ENCODE assay signal across 12 cellular contexts in the genomic region with DNA sequence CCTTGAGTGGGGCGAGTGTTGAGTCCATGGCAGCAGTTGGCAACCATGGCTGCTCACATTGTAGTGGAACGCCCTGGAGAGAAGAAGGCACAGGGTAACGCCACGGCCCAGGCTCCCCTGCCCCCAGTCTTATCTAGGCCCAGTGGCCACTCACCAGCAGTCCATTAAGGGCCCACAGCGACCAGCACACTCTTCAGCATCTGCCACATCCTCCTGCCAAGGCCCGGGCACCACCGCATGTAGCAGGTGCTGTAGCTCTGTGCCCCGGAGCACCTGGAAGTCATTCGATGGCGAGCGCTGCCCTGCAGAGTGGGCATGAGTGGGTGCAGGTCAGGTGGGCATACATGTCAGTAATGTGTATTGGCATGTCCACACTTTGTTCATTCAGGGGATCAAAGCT. TPM values are rescaled to one million over a fixed set of nuclear protein-coding genes. Genes with fewer than 3 reads are reported as not detected.
DNase-seq lines count a peak whose midpoint lies in the region; ATAC-seq, FAIRE-seq and TF ChIP-seq lines count a peak whose summit lies in the region.
"Not testable (repeated sequence)": the region's sequence is repeated elsewhere in the genome, so short reads cannot be mapped to it uniquely, and the experiment has no call there.
"Had no signal": no experiment of that assay in that cellular context is flagged by ENCODE, and none has a peak within 500 bp of the region (broad histone marks: within the 10 kb centered on the region; RNA-seq: fewer than 3 reads in every experiment).

No MANE protein-coding gene starts in this region.

- H3K4me1 ChIP-seq in body of pancreas (peaks cover 37% of the 10 kb centered on the region), HepG2 (ENCODE audit: insufficient read depth, low read length) (peaks cover 22% of the 10 kb centered on the region), pancreas (peaks cover 12 to 15% (median 15%) of the 10 kb centered on the region in 3 donors)
- not testable (repeated sequence) for H3K4me1 ChIP-seq in right atrium auricular region; mucosa of descending colon (ENCODE audit: low read depth)

- H3K4me3 ChIP-seq in body of pancreas; right atrium auricular region; HepG2 (replicated peaks in 1 of 3; ENCODE audit: insufficient read depth in 1 of 3, low read depth in 2 of 3, low read length in 3 of 3); mucosa of descending colon: not testable (repeated sequence)
- peak overlapping the region in 1 of 4 donors; percentile 26 for H3K4me3 ChIP-seq in pancreas

- not testable (repeated sequence) for H3K27me3 ChIP-seq in body of pancreas; right atrium auricular region; HepG2 (ENCODE audit: control insufficient read depth in 1 of 2, insufficient read depth in 2 of 2, low read length in 2 of 2); pancreas

- TF ChIP-seq POLR2A in body of pancreas (IDR thresholded peaks at IDR 0.05); HepG2 (IDR thresholded peaks at IDR 0.05; ENCODE audit: insufficient read depth in 1 of 2, low read depth in 2 of 2, low read length in 2 of 2): not testable (repeated sequence)

- H3K36me3 ChIP-seq in body of pancreas (replicated peaks in 1 of 2; ENCODE audit: insufficient read depth in 1 of 2, low read depth in 2 of 2); right atrium auricular region; HepG2 (replicated peaks in 1 of 2; ENCODE audit: control insufficient read depth in 1 of 2, insufficient read depth in 2 of 2, low read length in 2 of 2); mucosa of descending colon (ENCODE audit: low read depth); pancreas: not testable (repeated sequence)

- POLR2A ChIA-PET in activated CD4-positive, alpha-beta memory T cell treated with anti-CD3 and anti-CD28 coated beads for 36 hours (lab: Charles Lee); HepG2 (lab: Yijun Ruan, JAX): not testable (repeated sequence)

- not testable (repeated sequence) for H3K79me2 ChIP-seq in HepG2 (ENCODE audit: insufficient read depth, low read length)

- H4K20me1 ChIP-seq in HepG2 (ENCODE audit: insufficient read depth, low read length) = not testable (repeated sequence)

- in situ Hi-C loops in HepG2 (cut with HindIII; ENCODE audit: extremely low pct_ligation_motif_present, low pct_unique_long_range_greater_than_20kb) = not testable (repeated sequence)

- H3K27ac Mint-ChIP-seq in activated CD4-positive, alpha-beta memory T cell treated with anti-CD3 and anti-CD28 coated beads for 36 hours; type B pancreatic cell: not testable (repeated sequence)

- H3K4me3 Mint-ChIP-seq in activated CD4-positive, alpha-beta memory T cell treated with anti-CD3 and anti-CD28 coated beads for 36 hours; type B pancreatic cell: not testable (repeated sequence)

- peak overlapping the region in 3 of 4 donors; percentile 52 to 72 (median 55) for H3K27ac ChIP-seq in body of pancreas
- H3K27ac ChIP-seq in right atrium auricular region; HepG2 (ENCODE audit: extremely low read length, insufficient read depth, low read length); pancreas: not testable (repeated sequence)

- not testable (repeated sequence) for TF ChIP-seq EP300 in HepG2 (IDR thresholded peaks at IDR 0.05; ENCODE audit: low read depth in 2 of 2, low read length in 2 of 2); HepG2 (CRISPR knock-in tag; IDR thresholded peaks at IDR 0.05; ENCODE audit: borderline replicate concordance)

- not testable (repeated sequence) for TF ChIP-seq RAD21 in HepG2 (CRISPR knock-in tag; IDR thresholded peaks at IDR 0.05)

- H3K9ac ChIP-seq in HepG2 (ENCODE audit: insufficient read depth, low read depth, low read length) = not testable (repeated sequence)

- H3K9me3 ChIP-seq in body of pancreas; right atrium auricular region; HepG2 (ENCODE audit: low read length); mucosa of descending colon; pancreas: not testable (repeated sequence)

- peak overlapping the region; percentile 42; the same call in 1 of the 2 replicates for H3K4me2 ChIP-seq in HepG2 (ENCODE audit: low read depth, low read length)

- FAIRE-seq in HepG2 (lab: Jason Lieb, UNC); pancreas (lab: Jason Lieb, UNC): not testable (repeated sequence)

- not testable (repeated sequence) for H3K27me3 Mint-ChIP-seq in activated CD4-positive, alpha-beta memory T cell treated with anti-CD3 and anti-CD28 coated beads for 36 hours; type B pancreatic cell

- TSS peak; percentile 65 for BruUV-seq in HepG2 (replicated peaks; lab: Mats Ljungman, UMichigan)

- not testable (repeated sequence) for H2AFZ ChIP-seq in HepG2 (ENCODE audit: low read length)

- intact Hi-C loops in activated CD4-positive, alpha-beta memory T cell treated with anti-CD3 and anti-CD28 coated beads for 36 hours (cut with micrococcal nuclease); body of pancreas (cut with DNase I); HepG2 (cut with micrococcal nuclease; ENCODE audit: unreplicated experiment); mucosa of descending colon (cut with DNase I, micrococcal nuclease); pancreas (cut with DNase I): not testable (repeated sequence)

- not testable (repeated sequence) for TF ChIP-seq CTCF in body of pancreas (IDR thresholded peaks at IDR 0.05); right atrium auricular region (IDR thresholded peaks at IDR 0.05); HepG2 (CRISPR knock-in tag; IDR thresholded peaks at IDR 0.05); mucosa of descending colon (IDR thresholded peaks at IDR 0.05); pancreas (IDR thresholded peaks at IDR 0.05); type B pancreatic cell (conservative IDR thresholded peaks at IDR 0.05)

- H3K4me1 Mint-ChIP-seq in activated CD4-positive, alpha-beta memory T cell treated with anti-CD3 and anti-CD28 coated beads for 36 hours (ENCODE audit: low read depth); type B pancreatic cell (ENCODE audit: unreplicated experiment): not testable (repeated sequence)

- peak; percentile 5 for DNase-seq in activated CD4-positive, alpha-beta memory T cell treated with anti-CD3 and anti-CD28 coated beads for 36 hours
- not testable (repeated sequence) for DNase-seq in body of pancreas; HepG2 (ENCODE audit: low spot score)
- DNase-seq in right atrium auricular region (ENCODE audit: low spot score) (peak; percentile 54), mucosa of descending colon (peak in 2 of 3 donors; percentile 14 to 50), pancreas (peak; percentile 19 to 72 (median 42)), type B pancreatic cell (ENCODE audit: extremely low spot score, unreplicated experiment) (peak; percentile 71)

- H3K9me3 Mint-ChIP-seq in activated CD4-positive, alpha-beta memory T cell treated with anti-CD3 and anti-CD28 coated beads for 36 hours; type B pancreatic cell: not testable (repeated sequence)

- not testable (repeated sequence) for H3K36me3 Mint-ChIP-seq in activated CD4-positive, alpha-beta memory T cell treated with anti-CD3 and anti-CD28 coated beads for 36 hours; type B pancreatic cell

- 71 to 100% methylated on average over 1 to 11 of the region's 11 CpGs for WGBS in body of pancreas, 2 donors
- 95% methylated on average over 3 of the region's 11 CpGs for WGBS in HepG2 (ENCODE audit: low lambda C conversion rate)
- 73 to 79% methylated on average over 11 of the region's 11 CpGs for WGBS in pancreas, 2 donors

- ATAC-seq in body of pancreas, HepG2, mucosa of descending colon, pancreas: not testable (repeated sequence)

- CTCF ChIA-PET in activated CD4-positive, alpha-beta memory T cell treated with anti-CD3 and anti-CD28 coated beads for 36 hours (lab: Charles Lee); HepG2 (lab: Yijun Ruan, JAX; ENCODE audit: low intra/inter-chr PET ratio, low total read pairs): not testable (repeated sequence)

RNA-seq across cellular contexts. Expression of gene RNU1-4, which starts 20.5 kb away (rescaled TPM):
- 1,000 to 10,000 TPM; 1,390 to 1,409 TPM for total RNA-seq in activated CD4-positive, alpha-beta memory T cell treated with anti-CD3 and anti-CD28 coated beads for 36 hours
- total RNA-seq in body of pancreas (over 10,000 TPM in 1 of 2 donors, under 1 TPM in 1; under 0.01 to 15,479 TPM), right atrium auricular region (not detected), HepG2 (2016; rRNA removed; fragmentation: Illumina TruSeq; extraction: Trizol) (859 and 11,018 TPM in 2 replicates), mucosa of descending colon (1,000 to 10,000 TPM; 2,195 to 6,222 (median 2,378) TPM), pancreas (1,000 to 10,000 TPM in 4 of 6 donors, 100 to 1,000 TPM in 2; 687 to 5,169 (median 2,340) TPM), type B pancreatic cell (ENCODE audit: low replicate concordance) (2,993 and 3,564 TPM in 2 replicates)
- 16,281 and 17,236 TPM in 2 replicates for total RNA-seq in HepG2 (2016; cell fraction: cytosol; rRNA removed; fragmentation: Illumina TruSeq; extraction: Trizol; ENCODE audit: low read depth)
- 1,309 and 10,613 TPM in 2 replicates for total RNA-seq in HepG2 (2016; cell fraction: insoluble cytoplasmic fraction; rRNA removed; fragmentation: Illumina TruSeq; extraction: Trizol)
- 2,848 and 3,475 TPM in 2 replicates for total RNA-seq in HepG2 (2016; cell fraction: membrane; rRNA removed; fragmentation: Illumina TruSeq; extraction: Trizol)
- total RNA-seq in HepG2 (2016; cell fraction: nucleus; rRNA removed; fragmentation: Illumina TruSeq; extraction: Trizol) = 52,466 and 64,417 TPM in 2 replicates
- polyA plus RNA-seq in HepG2 (2011; rRNA removed) (under 0.01 TPM in 2 replicates), pancreas (not detected)
- under 0.01 TPM in 2 replicates for polyA plus RNA-seq in HepG2 (2011; cell fraction: cytosol; rRNA removed)
- under 0.01 TPM in 2 replicates for polyA plus RNA-seq in HepG2 (2011; cell fraction: nucleus; rRNA removed)
- polyA plus RNA-seq in HepG2 (2012) = 78.2 TPM in 1 of 2 replicates, not detected in the other
- 27.3 and 44.4 TPM in 2 replicates for polyA plus RNA-seq in HepG2 (2016; cell fraction: cytosol; fragmentation: Illumina TruSeq; extraction: Trizol; ENCODE audit: low read depth)
- not detected in 2 replicates for polyA plus RNA-seq in HepG2 (2016; cell fraction: insoluble cytoplasmic fraction; fragmentation: Illumina TruSeq; extraction: Trizol; ENCODE audit: low read depth)
- polyA plus RNA-seq in HepG2 (2016; cell fraction: membrane; fragmentation: Illumina TruSeq; extraction: Trizol; ENCODE audit: low read depth) = not detected in 2 replicates
- polyA plus RNA-seq in HepG2 (2016; cell fraction: nucleus; fragmentation: Illumina TruSeq; extraction: Trizol; ENCODE audit: insufficient read depth, low read depth) = 32.8 TPM in 1 of 2 replicates, not detected in the other
- polyA minus RNA-seq in HepG2 (2011; rRNA and poly(A)+ RNA removed; ENCODE audit: low replicate concordance) = 12,820 and 15,604 TPM in 2 replicates
- 90,102 and 105,040 TPM in 2 replicates for polyA minus RNA-seq in HepG2 (2011; cell fraction: cytosol; rRNA and poly(A)+ RNA removed)
- polyA minus RNA-seq in HepG2 (2011; cell fraction: nucleus; rRNA and poly(A)+ RNA removed) = 42,574 and 58,030 TPM in 2 replicates
- total RNA-seq: G401, H4, HT1080 had no signal
- polyA plus RNA-seq: AG04450; CD4-positive, alpha-beta memory T cell had no signal
